In the genomic region with DNA sequence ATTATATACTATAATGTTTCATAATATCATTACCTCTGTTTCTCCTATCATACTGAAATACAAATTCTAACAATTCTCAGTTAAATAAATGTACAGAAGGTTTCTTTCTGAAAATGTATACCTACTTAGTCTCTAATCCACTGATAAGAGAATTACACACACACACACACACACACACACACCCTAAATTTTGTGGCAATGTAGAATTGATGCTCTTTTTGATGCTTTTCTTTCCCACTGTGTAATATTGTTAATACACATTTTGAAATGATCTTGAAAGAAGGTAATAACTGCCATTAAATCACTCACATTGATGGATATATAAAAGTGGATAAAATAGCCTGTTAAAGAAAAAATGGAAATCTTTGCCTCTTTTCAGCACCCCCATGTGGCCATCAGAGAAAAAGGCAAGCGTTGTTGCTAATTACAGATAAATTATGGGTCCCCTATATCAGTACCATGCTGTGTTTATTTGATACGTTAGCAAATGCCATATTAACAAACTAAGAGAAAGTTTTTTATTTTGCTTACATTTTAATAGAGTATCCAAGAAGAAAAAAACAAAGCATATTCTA, we compare ENCODE assay signal across 1 cellular context.
TF ChIP-seq lines count a peak whose summit lies in the region.

No MANE protein-coding gene starts in this region.

TF ChIP-seq in GM23338, 12 proteins besides CTCF, POLR2A, EP300 and RAD21 (continued from another document):
- TF ChIP-seq, protein P1, sequence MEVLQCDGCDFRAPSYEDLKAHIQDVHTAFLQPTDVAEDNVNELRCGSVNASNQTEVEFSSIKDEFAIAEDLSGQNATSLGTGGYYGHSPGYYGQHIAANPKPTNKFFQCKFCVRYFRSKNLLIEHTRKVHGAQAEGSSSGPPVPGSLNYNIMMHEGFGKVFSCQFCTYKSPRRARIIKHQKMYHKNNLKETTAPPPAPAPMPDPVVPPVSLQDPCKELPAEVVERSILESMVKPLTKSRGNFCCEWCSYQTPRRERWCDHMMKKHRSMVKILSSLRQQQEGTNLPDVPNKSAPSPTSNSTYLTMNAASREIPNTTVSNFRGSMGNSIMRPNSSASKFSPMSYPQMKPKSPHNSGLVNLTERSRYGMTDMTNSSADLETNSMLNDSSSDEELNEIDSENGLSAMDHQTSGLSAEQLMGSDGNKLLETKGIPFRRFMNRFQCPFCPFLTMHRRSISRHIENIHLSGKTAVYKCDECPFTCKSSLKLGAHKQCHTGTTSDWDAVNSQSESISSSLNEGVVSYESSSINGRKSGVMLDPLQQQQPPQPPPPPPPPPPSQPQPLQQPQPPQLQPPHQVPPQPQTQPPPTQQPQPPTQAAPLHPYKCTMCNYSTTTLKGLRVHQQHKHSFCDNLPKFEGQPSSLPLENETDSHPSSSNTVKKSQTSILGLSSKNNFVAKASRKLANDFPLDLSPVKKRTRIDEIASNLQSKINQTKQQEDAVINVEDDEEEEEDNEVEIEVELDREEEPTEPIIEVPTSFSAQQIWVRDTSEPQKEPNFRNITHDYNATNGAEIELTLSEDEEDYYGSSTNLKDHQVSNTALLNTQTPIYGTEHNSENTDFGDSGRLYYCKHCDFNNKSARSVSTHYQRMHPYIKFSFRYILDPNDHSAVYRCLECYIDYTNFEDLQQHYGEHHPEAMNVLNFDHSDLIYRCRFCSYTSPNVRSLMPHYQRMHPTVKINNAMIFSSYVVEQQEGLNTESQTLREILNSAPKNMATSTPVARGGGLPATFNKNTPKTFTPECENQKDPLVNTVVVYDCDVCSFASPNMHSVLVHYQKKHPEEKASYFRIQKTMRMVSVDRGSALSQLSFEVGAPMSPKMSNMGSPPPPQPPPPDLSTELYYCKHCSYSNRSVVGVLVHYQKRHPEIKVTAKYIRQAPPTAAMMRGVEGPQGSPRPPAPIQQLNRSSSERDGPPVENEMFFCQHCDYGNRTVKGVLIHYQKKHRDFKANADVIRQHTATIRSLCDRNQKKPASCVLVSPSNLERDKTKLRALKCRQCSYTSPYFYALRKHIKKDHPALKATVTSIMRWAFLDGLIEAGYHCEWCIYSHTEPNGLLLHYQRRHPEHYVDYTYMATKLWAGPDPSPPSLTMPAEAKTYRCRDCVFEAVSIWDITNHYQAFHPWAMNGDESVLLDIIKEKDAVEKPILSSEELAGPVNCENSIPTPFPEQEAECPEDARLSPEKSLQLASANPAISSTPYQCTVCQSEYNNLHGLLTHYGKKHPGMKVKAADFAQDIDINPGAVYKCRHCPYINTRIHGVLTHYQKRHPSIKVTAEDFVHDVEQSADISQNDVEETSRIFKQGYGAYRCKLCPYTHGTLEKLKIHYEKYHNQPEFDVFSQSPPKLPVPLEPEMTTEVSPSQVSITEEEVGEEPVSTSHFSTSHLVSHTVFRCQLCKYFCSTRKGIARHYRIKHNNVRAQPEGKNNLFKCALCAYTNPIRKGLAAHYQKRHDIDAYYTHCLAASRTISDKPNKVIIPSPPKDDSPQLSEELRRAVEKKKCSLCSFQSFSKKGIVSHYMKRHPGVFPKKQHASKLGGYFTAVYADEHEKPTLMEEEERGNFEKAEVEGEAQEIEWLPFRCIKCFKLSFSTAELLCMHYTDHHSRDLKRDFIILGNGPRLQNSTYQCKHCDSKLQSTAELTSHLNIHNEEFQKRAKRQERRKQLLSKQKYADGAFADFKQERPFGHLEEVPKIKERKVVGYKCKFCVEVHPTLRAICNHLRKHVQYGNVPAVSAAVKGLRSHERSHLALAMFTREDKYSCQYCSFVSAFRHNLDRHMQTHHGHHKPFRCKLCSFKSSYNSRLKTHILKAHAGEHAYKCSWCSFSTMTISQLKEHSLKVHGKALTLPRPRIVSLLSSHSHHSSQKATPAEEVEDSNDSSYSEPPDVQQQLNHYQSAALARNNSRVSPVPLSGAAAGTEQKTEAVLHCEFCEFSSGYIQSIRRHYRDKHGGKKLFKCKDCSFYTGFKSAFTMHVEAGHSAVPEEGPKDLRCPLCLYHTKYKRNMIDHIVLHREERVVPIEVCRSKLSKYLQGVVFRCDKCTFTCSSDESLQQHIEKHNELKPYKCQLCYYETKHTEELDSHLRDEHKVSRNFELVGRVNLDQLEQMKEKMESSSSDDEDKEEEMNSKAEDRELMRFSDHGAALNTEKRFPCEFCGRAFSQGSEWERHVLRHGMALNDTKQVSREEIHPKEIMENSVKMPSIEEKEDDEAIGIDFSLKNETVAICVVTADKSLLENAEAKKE (CRISPR knock-in tag; IDR thresholded peaks at IDR 0.05), result no peak
TF ChIP-seq in GM23338: peak in this region for 0.
